16 cellular contexts compared by ENCODE assay signal in genomic region chr9:108972186-108972585, GRCh38. TPM values are rescaled to one million over a fixed set of nuclear protein-coding genes. Genes with fewer than 3 reads are reported as not detected.
DNase-seq lines count a peak whose midpoint lies in the region; ATAC-seq and TF ChIP-seq lines count a peak whose summit lies in the region.
"Had no signal": no experiment of that assay in that cellular context is flagged by ENCODE, and none has a peak within 500 bp of the region (broad histone marks: within the 10 kb centered on the region; RNA-seq: fewer than 3 reads in every experiment).

No MANE protein-coding gene starts in this region.

- H3K4me1 Mint-ChIP-seq in endothelial cell (ENCODE audit: unreplicated experiment) = no peaks in the 10 kb centered on the region
- H3K4me1 Mint-ChIP-seq: B cell had no signal

- H3K4me3 Mint-ChIP-seq in endothelial cell (ENCODE audit: unreplicated experiment) = no peak overlapping the region
- H3K4me3 Mint-ChIP-seq: B cell; CD4-positive, alpha-beta T cell had no signal

- DNase-seq in A673 (ENCODE audit: low spot score) (peak; percentile 15), NCI-H69 (lab: John Stamatoyannopoulos, UW) (peak; percentile 81), retina (peak; percentile 14), endothelial cell (ENCODE audit: low spot score) (no peak)
- DNase-seq: CD4-positive, alpha-beta T cell; DND-41; GDM1; GOT3; NCI-H1436 treated with DMSO at 0.1 percent for 48 hours; NCI-H345; NCI-H526 treated with DMSO at 0.1 percent for 48 hours; PC-9 had no signal

- ATAC-seq in GM21390 (IDR thresholded peaks at IDR 0.05; ENCODE audit: unreplicated experiment) (no peak), HG03196 (IDR thresholded peaks at IDR 0.05; ENCODE audit: unreplicated experiment) (no peak)

- no peak overlapping the region for H3K27ac Mint-ChIP-seq in endothelial cell (ENCODE audit: unreplicated experiment)
- H3K27ac Mint-ChIP-seq: B cell; CD4-positive, alpha-beta T cell had no signal

- H3K27ac ChIP-seq in A673 (ENCODE audit: low read depth, low read length, poor library complexity, severe bottlenecking) (peak overlapping the region; percentile 22), cingulate gyrus (ENCODE audit: low read depth, low read length) (peak overlapping the region; percentile 34)
- H3K27ac ChIP-seq: PC-9 had no signal

- BruUV-seq in A673 (replicated peaks; lab: Mats Ljungman, UMichigan) = no TSS peak

- no peak for TF ChIP-seq CTCF in A673 (conservative IDR thresholded peaks at IDR 0.05; ENCODE audit: low read depth, low read length)
- no peak for TF ChIP-seq CTCF in endothelial cell (IDR thresholded peaks at IDR 0.05; ENCODE audit: unreplicated experiment)

- CTCF ChIA-PET in A673 (lab: Charles Lee) = no interaction called here

- POLR2A ChIA-PET in A673 (lab: Charles Lee; ENCODE audit: low non-redundant PET) = no interaction called here

- intact Hi-C loops in A673 (cut with micrococcal nuclease; ENCODE audit: unreplicated experiment) = no loop called here

- H3K4me1 ChIP-seq in A673 (ENCODE audit: insufficient read depth, low read length, poor library complexity, severe bottlenecking) = peaks cover 14% of the 10 kb centered on the region

- H3K27me3 Mint-ChIP-seq in endothelial cell (ENCODE audit: unreplicated experiment) = no peaks in the 10 kb centered on the region
- H3K27me3 Mint-ChIP-seq: B cell; CD4-positive, alpha-beta T cell had no signal

- no peaks in the 10 kb centered on the region for H3K9me3 Mint-ChIP-seq in endothelial cell (ENCODE audit: unreplicated experiment)
- H3K9me3 Mint-ChIP-seq: CD4-positive, alpha-beta T cell had no signal

- no peaks in the 10 kb centered on the region for H3K27me3 ChIP-seq in A673 (replicated peaks; ENCODE audit: insufficient read depth, low read depth, low read length, poor library complexity)

- H3K36me3 Mint-ChIP-seq in endothelial cell (ENCODE audit: low read depth, unreplicated experiment) = peaks cover 13% of the 10 kb centered on the region

- H3K9me3 ChIP-seq in A673 (ENCODE audit: low read depth, low read length, poor library complexity, severe bottlenecking) = no peaks in the 10 kb centered on the region

- no peak overlapping the region for H3K4me3 ChIP-seq in A673 (ENCODE audit: low read depth, low read length, poor library complexity, severe bottlenecking)
- H3K4me3 ChIP-seq: PC-9 had no signal

- peaks cover 14% of the 10 kb centered on the region for H3K36me3 ChIP-seq in A673 (ENCODE audit: insufficient read depth, low read length, poor library complexity, severe bottlenecking)

RNA-seq across cellular contexts. Expression of gene ABITRAM, which starts 38.0 kb away (rescaled TPM):
- total RNA-seq in A673 (2021) = 20.2 and 20.7 TPM in 2 replicates
- 14.8 TPM for total RNA-seq in endothelial cell (ENCODE audit: unreplicated experiment)

RNA-seq across cellular contexts. Expression of gene ELP1, which starts 38.3 kb away (rescaled TPM):
- 34.1 and 38.7 TPM in 2 replicates for total RNA-seq in A673 (2021)
- 23.2 TPM for total RNA-seq in endothelial cell (ENCODE audit: unreplicated experiment)

RNA-seq across cellular contexts. Expression of gene CTNNAL1, which starts 41.1 kb away (rescaled TPM):
- total RNA-seq in A673 (2021) (72.0 and 72.5 TPM in 2 replicates), endothelial cell (ENCODE audit: unreplicated experiment) (31.2 TPM)
